ENCODE assay signal across 14 cellular contexts in the genomic region with DNA sequence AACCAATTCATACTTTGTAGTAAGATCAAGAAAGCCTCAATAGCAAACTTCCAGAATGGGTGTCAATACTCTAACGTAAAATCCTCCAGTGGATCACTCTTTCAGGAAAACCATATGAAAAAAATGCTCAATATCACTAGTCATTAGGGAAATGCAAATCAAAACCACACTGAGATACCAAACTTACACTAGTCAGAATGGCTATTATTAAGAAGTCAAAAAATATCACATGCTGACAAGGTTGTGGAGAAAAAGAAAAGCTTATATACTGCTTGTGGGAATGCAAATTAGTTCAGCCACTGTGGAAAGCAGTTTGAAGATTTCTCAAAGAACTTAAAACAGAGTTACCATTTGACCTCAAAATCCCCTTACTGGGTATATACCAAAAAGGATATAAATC.
DNase-seq lines count a peak whose midpoint lies in the region; ATAC-seq lines count a peak whose summit lies in the region.
"Had no signal": no experiment of that assay in that cellular context is flagged by ENCODE, and none has a peak within 500 bp of the region (broad histone marks: within the 10 kb centered on the region; RNA-seq: fewer than 3 reads in every experiment).

No MANE protein-coding gene starts in this region.

- no peaks in the 10 kb centered on the region for H3K36me3 Mint-ChIP-seq in activated naive CD4-positive, alpha-beta T cell treated with anti-CD3 and anti-CD28 coated beads, Interleukin-2, amount 10 ng/mL, durations not matched to agents 7 days and 5 days
- H3K36me3 Mint-ChIP-seq: stimulated activated effector memory CD8-positive, alpha-beta T cell treated with anti-CD3 and anti-CD28 coated beads, Interleukin-12 subunit alpha, Interleukin-12 subunit beta, amount 100 ng/mL, for 72 hours had no signal

- no peak overlapping the region for H3K4me3 Mint-ChIP-seq in activated naive CD4-positive, alpha-beta T cell treated with anti-CD3 and anti-CD28 coated beads, Interleukin-2, amount 10 ng/mL, durations not matched to agents 7 days and 5 days
- H3K4me3 Mint-ChIP-seq: activated CD8-positive, alpha-beta T cell treated with anti-CD3 and anti-CD28 coated beads for 36 hours; nephron; stimulated activated effector memory CD8-positive, alpha-beta T cell treated with anti-CD3 and anti-CD28 coated beads, Interleukin-12 subunit alpha, Interleukin-12 subunit beta, amount 100 ng/mL, for 72 hours had no signal

- ATAC-seq in GM18517 (IDR thresholded peaks at IDR 0.05; ENCODE audit: unreplicated experiment) (peak; percentile 38), GM19467 (IDR thresholded peaks at IDR 0.05; ENCODE audit: unreplicated experiment) (peak; percentile 46), HG02870 (IDR thresholded peaks at IDR 0.05; ENCODE audit: unreplicated experiment) (peak; percentile 63), HG03460 (IDR thresholded peaks at IDR 0.05; ENCODE audit: unreplicated experiment) (peak; percentile 38), HG03108 (IDR thresholded peaks at IDR 0.05; ENCODE audit: unreplicated experiment) (no peak), HG03457 (IDR thresholded peaks at IDR 0.05; ENCODE audit: unreplicated experiment) (no peak)
- ATAC-seq: activated CD8-positive, alpha-beta T cell treated with anti-CD3 and anti-CD28 coated beads for 36 hours; stimulated activated effector memory CD8-positive, alpha-beta T cell treated with anti-CD3 and anti-CD28 coated beads, Interleukin-12 subunit alpha, Interleukin-12 subunit beta, amount 100 ng/mL, for 72 hours had no signal

- CTCF ChIA-PET in activated naive CD4-positive, alpha-beta T cell treated with anti-CD3 and anti-CD28 coated beads, Interleukin-2, amount 10 ng/mL, durations not matched to agents 7 days and 5 days (lab: Charles Lee), result no interaction called here

- H3K4me1 Mint-ChIP-seq in activated naive CD4-positive, alpha-beta T cell treated with anti-CD3 and anti-CD28 coated beads, Interleukin-2, amount 10 ng/mL, durations not matched to agents 7 days and 5 days, result peaks cover 2% of the 10 kb centered on the region
- H3K4me1 Mint-ChIP-seq: nephron had no signal

- no peak for DNase-seq in activated naive CD4-positive, alpha-beta T cell treated with Interleukin-2 at 50 U/mL for 16 hours
- no peak for DNase-seq in activated naive CD4-positive, alpha-beta T cell treated with anti-CD3 and anti-CD28 coated beads, Interleukin-2, amount 10 ng/mL, durations not matched to agents 7 days and 5 days
- DNase-seq: activated CD8-positive, alpha-beta T cell treated with anti-CD3 and anti-CD28 coated beads for 36 hours; activated effector memory CD4-positive, alpha-beta T cell treated with Interleukin-2 at 50 U/mL for 16 hours; DMS153; stimulated activated CD4-positive, alpha-beta T cell treated with anti-CD3 and anti-CD28 coated beads, Interleukin-4, amount 100 ng/mL, for 1 hour had no signal

- H3K27me3 Mint-ChIP-seq in activated naive CD4-positive, alpha-beta T cell treated with anti-CD3 and anti-CD28 coated beads, Interleukin-2, amount 10 ng/mL, durations not matched to agents 7 days and 5 days, result no peaks in the 10 kb centered on the region

- no peaks in the 10 kb centered on the region for H3K9me3 Mint-ChIP-seq in activated naive CD4-positive, alpha-beta T cell treated with anti-CD3 and anti-CD28 coated beads, Interleukin-2, amount 10 ng/mL, durations not matched to agents 7 days and 5 days
- H3K9me3 Mint-ChIP-seq: activated CD8-positive, alpha-beta T cell treated with anti-CD3 and anti-CD28 coated beads for 36 hours; nephron; stimulated activated effector memory CD8-positive, alpha-beta T cell treated with anti-CD3 and anti-CD28 coated beads, Interleukin-12 subunit alpha, Interleukin-12 subunit beta, amount 100 ng/mL, for 72 hours had no signal

- no peak overlapping the region for H3K27ac Mint-ChIP-seq in activated naive CD4-positive, alpha-beta T cell treated with anti-CD3 and anti-CD28 coated beads, Interleukin-2, amount 10 ng/mL, durations not matched to agents 7 days and 5 days
- H3K27ac Mint-ChIP-seq: activated CD8-positive, alpha-beta T cell treated with anti-CD3 and anti-CD28 coated beads for 36 hours; nephron; stimulated activated effector memory CD8-positive, alpha-beta T cell treated with anti-CD3 and anti-CD28 coated beads, Interleukin-12 subunit alpha, Interleukin-12 subunit beta, amount 100 ng/mL, for 72 hours had no signal

Comparison
In these comparisons a context has a peak if more than half of its experiments do, and no peak if none do; other contexts are left out.
1. ATAC-seq: peak in GM18517 (single experiment), GM19467 (single experiment), HG02870 (single experiment) and HG03460 (single experiment); none in HG03108 (single experiment) and HG03457 (single experiment).